ENCODE assay signal across 25 cellular contexts in genomic region chr1:174337000-174337681, GRCh38.
A peak's percentile ranks its signal among the peaks of the same experiment; 100 is the strongest.
DNase-seq lines count a peak whose midpoint lies in the region; ATAC-seq and TF ChIP-seq lines count a peak whose summit lies in the region.
"Had no signal": no experiment of that assay in that cellular context is flagged by ENCODE, and none has a peak within 500 bp of the region (broad histone marks: within the 10 kb centered on the region; RNA-seq: fewer than 3 reads in every experiment).

No MANE protein-coding gene starts in this region.

- ATAC-seq in CD8-positive, alpha-beta T cell, result no peak
- no peak for ATAC-seq in effector memory CD8-positive, alpha-beta T cell (replicated peaks)
- no peak for ATAC-seq in activated CD4-positive, CD25-positive, alpha-beta regulatory T cell treated with anti-CD3 and anti-CD28 coated beads, Interleukin-2, amount 50 U/mL, for 24 hours
- ATAC-seq: esophagus mucosa; GM12878; naive thymus-derived CD8-positive, alpha-beta T cell; pancreas; sciatic nerve had no signal

- H3K36me3 Mint-ChIP-seq in CD8-positive, alpha-beta T cell, result peaks cover 17% of the 10 kb centered on the region
- H3K36me3 Mint-ChIP-seq in effector memory CD8-positive, alpha-beta T cell (ENCODE audit: insufficient read depth), result no peaks in the 10 kb centered on the region
- H3K36me3 Mint-ChIP-seq in nephron progenitor cell (ENCODE audit: low read depth), result no peaks in the 10 kb centered on the region

- POLR2A ChIA-PET in CD8-positive, alpha-beta T cell (lab: Charles Lee), result no interaction called here

- no peaks in the 10 kb centered on the region for H3K27me3 Mint-ChIP-seq in CD8-positive, alpha-beta T cell (ENCODE audit: low read depth)
- no peaks in the 10 kb centered on the region for H3K27me3 Mint-ChIP-seq in effector memory CD8-positive, alpha-beta T cell
- no peaks in the 10 kb centered on the region for H3K27me3 Mint-ChIP-seq in nephron progenitor cell (ENCODE audit: low read depth, poor library complexity)
- H3K27me3 Mint-ChIP-seq: activated B cell treated with CpG ODN at 0.5 μM for 24 hours; CD4-positive, alpha-beta T cell; naive thymus-derived CD8-positive, alpha-beta T cell had no signal

- intact Hi-C loops in CD8-positive, alpha-beta T cell (cut with DNase I, micrococcal nuclease), result no loop called here

- no peak for DNase-seq in CD8-positive, alpha-beta T cell
- DNase-seq in effector memory CD8-positive, alpha-beta T cell, result no peak
- no peak for DNase-seq in nephron progenitor cell
- no peak for DNase-seq in DMS79 treated with DMSO at 0.1 percent for 48 hours (lab: John Stamatoyannopoulos, UW)
- no peak for DNase-seq in anterior cingulate cortex (lab: John Stamatoyannopoulos, UW)
- DNase-seq: activated B cell treated with CpG ODN at 0.5 μM for 24 hours; activated CD4-positive, alpha-beta T cell treated with anti-CD3 and anti-CD28 coated beads, Interleukin-2, amount 50 U/mL, for 48 hours; activated naive CD4-positive, alpha-beta T cell treated with anti-CD3 and anti-CD28 coated beads for 36 hours; CD4-positive, alpha-beta T cell; effector CD8-positive, alpha-beta T cell; HCEC 1CT; KBM-7; MV-4-11; naive thymus-derived CD8-positive, alpha-beta T cell; NCI-H2171; NCI-H526; pancreas; substantia nigra had no signal

- no peak overlapping the region for H3K4me3 ChIP-seq in CD8-positive, alpha-beta T cell (ENCODE audit: low read depth, low read length)
- no peak overlapping the region for H3K4me3 ChIP-seq in OCI-LY1 (ENCODE audit: low read depth, low read length, poor library complexity, severe bottlenecking)
- H3K4me3 ChIP-seq: ascending aorta, GM12878, pancreas, SK-N-MC had no signal

- H3K9me2 ChIP-seq in OCI-LY1 (ENCODE audit: low read depth, low read length), result no peaks in the 10 kb centered on the region

- no peaks in the 10 kb centered on the region for H3K36me3 ChIP-seq in CD8-positive, alpha-beta T cell (ENCODE audit: insufficient read depth, low read length)
- H3K36me3 ChIP-seq in OCI-LY1 (ENCODE audit: insufficient read depth, low read length), result no peaks in the 10 kb centered on the region
- H3K36me3 ChIP-seq: ascending aorta, pancreas had no signal

- no peak for TF ChIP-seq CTCF in CD8-positive, alpha-beta T cell (IDR thresholded peaks at IDR 0.05)
- no peak for TF ChIP-seq CTCF in OCI-LY1 (IDR thresholded peaks at IDR 0.05; ENCODE audit: low read length)
- no peak for TF ChIP-seq CTCF in nephron progenitor cell (IDR thresholded peaks at IDR 0.05)

- H2AFZ ChIP-seq in OCI-LY1 (ENCODE audit: low read length), result no peak overlapping the region

- H3K27ac ChIP-seq in CD8-positive, alpha-beta T cell (ENCODE audit: low read depth, low read length), result no peak overlapping the region
- H3K27ac ChIP-seq in OCI-LY1 (ENCODE audit: low read depth, low read length, poor library complexity, severe bottlenecking), result peak overlapping the region; percentile 50
- H3K27ac ChIP-seq: ascending aorta, pancreas, SK-N-MC had no signal

- H3K4me2 ChIP-seq in OCI-LY1 (ENCODE audit: low read length), result no peak overlapping the region

- no peaks in the 10 kb centered on the region for H4K20me1 ChIP-seq in OCI-LY1 (ENCODE audit: insufficient read depth, low read length)

- no peaks in the 10 kb centered on the region for H3K9me3 ChIP-seq in CD8-positive, alpha-beta T cell (ENCODE audit: low read length)
- H3K9me3 ChIP-seq in OCI-LY1 (ENCODE audit: low read length), result no peaks in the 10 kb centered on the region
- H3K9me3 ChIP-seq: ascending aorta, pancreas had no signal

- peaks cover 11% of the 10 kb centered on the region for H3K4me1 Mint-ChIP-seq in CD8-positive, alpha-beta T cell (ENCODE audit: low read depth)
- H3K4me1 Mint-ChIP-seq in effector memory CD8-positive, alpha-beta T cell (ENCODE audit: low read depth in 2 of 2), result peaks cover 11 to 37% of the 10 kb centered on the region in 2 donors
- H3K4me1 Mint-ChIP-seq in nephron progenitor cell, result no peaks in the 10 kb centered on the region

- no peak overlapping the region for H3K4me3 Mint-ChIP-seq in CD8-positive, alpha-beta T cell
- no peak overlapping the region for H3K4me3 Mint-ChIP-seq in effector memory CD8-positive, alpha-beta T cell
- H3K4me3 Mint-ChIP-seq in nephron progenitor cell, result no peak overlapping the region
- H3K4me3 Mint-ChIP-seq: activated B cell treated with CpG ODN at 0.5 μM for 24 hours; activated naive CD4-positive, alpha-beta T cell treated with anti-CD3 and anti-CD28 coated beads for 36 hours; CD4-positive, alpha-beta T cell; naive thymus-derived CD8-positive, alpha-beta T cell had no signal

- H3K9ac ChIP-seq in OCI-LY1 (ENCODE audit: low read length), result no peak overlapping the region

- H3K27ac Mint-ChIP-seq in CD8-positive, alpha-beta T cell, result peak overlapping the region; percentile 7
- peak overlapping the region; percentile 2 to 56 for H3K27ac Mint-ChIP-seq in effector memory CD8-positive, alpha-beta T cell
- peak overlapping the region; percentile 8 for H3K27ac Mint-ChIP-seq in nephron progenitor cell
- H3K27ac Mint-ChIP-seq: activated B cell treated with CpG ODN at 0.5 μM for 24 hours; activated naive CD4-positive, alpha-beta T cell treated with anti-CD3 and anti-CD28 coated beads for 36 hours; CD4-positive, alpha-beta T cell had no signal

- H3F3A ChIP-seq in OCI-LY1 (ENCODE audit: insufficient read depth, low read length), result no peaks in the 10 kb centered on the region

- no peaks in the 10 kb centered on the region for H3K27me3 ChIP-seq in CD8-positive, alpha-beta T cell (ENCODE audit: insufficient read depth, low read length)
- H3K27me3 ChIP-seq in OCI-LY1 (ENCODE audit: insufficient read depth, low read length), result no peaks in the 10 kb centered on the region
- H3K27me3 ChIP-seq: ascending aorta, pancreas had no signal

- H3K4me1 ChIP-seq in CD8-positive, alpha-beta T cell (ENCODE audit: insufficient read depth, low read length), result no peaks in the 10 kb centered on the region
- H3K4me1 ChIP-seq in OCI-LY1 (ENCODE audit: insufficient read depth, low read length, severe bottlenecking), result peaks cover 43% of the 10 kb centered on the region
- H3K4me1 ChIP-seq: ascending aorta, pancreas had no signal

- CTCF ChIA-PET in CD8-positive, alpha-beta T cell (lab: Charles Lee), result interaction anchor here (0.5 to 0.7 kb wide), 2 partner anchors 42 to 1595 kb away, joined by 3 to 4 read pairs; no protein-coding TSS in a partner anchor

- H3K9me3 Mint-ChIP-seq in CD8-positive, alpha-beta T cell, result peaks cover 6% of the 10 kb centered on the region
- no peaks in the 10 kb centered on the region for H3K9me3 Mint-ChIP-seq in effector memory CD8-positive, alpha-beta T cell
- no peaks in the 10 kb centered on the region for H3K9me3 Mint-ChIP-seq in nephron progenitor cell

- H3K79me2 ChIP-seq in OCI-LY1 (ENCODE audit: insufficient read depth, low read length), result peaks cover 41% of the 10 kb centered on the region; the same call in 1 of the 2 replicates
